ENCODE assay signal across 29 cellular contexts in genomic region chr6:135006386-135006914, GRCh38. TPM values are rescaled to one million over a fixed set of nuclear protein-coding genes. Genes with fewer than 3 reads are reported as not detected.
DNase-seq lines count a peak whose midpoint lies in the region; ATAC-seq, FAIRE-seq and TF ChIP-seq lines count a peak whose summit lies in the region.
"Had no signal": no experiment of that assay in that cellular context is flagged by ENCODE, and none has a peak within 500 bp of the region (broad histone marks: within the 10 kb centered on the region; RNA-seq: fewer than 3 reads in every experiment).

No MANE protein-coding gene starts in this region.

- intact Hi-C loops in mucosa of descending colon (cut with DNase I, micrococcal nuclease), result no loop called here

- 95% methylated on average over 3 of the region's 3 CpGs for WGBS in thymus

- peak; percentile 68 for FAIRE-seq in GM12891 (lab: Jason Lieb, UNC)
- FAIRE-seq: endothelial cell of umbilical vein, islet of Langerhans had no signal

- H3K9me3 ChIP-seq in OCI-LY3 (ENCODE audit: insufficient read depth, low read length) (no peaks in the 10 kb centered on the region), thymus (ENCODE audit: control insufficient read depth) (no peaks in the 10 kb centered on the region), mucosa of descending colon (no peaks in the 10 kb centered on the region)
- H3K9me3 ChIP-seq: breast epithelium, left ventricle myocardium inferior, right lobe of liver, SK-N-SH had no signal

- no peak overlapping the region for H3K27ac ChIP-seq in OCI-LY3 (ENCODE audit: low read length)
- H3K27ac ChIP-seq in thymus (ENCODE audit: low read depth), result peak overlapping the region; percentile 26
- H3K27ac ChIP-seq: breast epithelium, left ventricle myocardium inferior, right lobe of liver had no signal

- no peak overlapping the region for H3K9ac ChIP-seq in OCI-LY3 (ENCODE audit: low read length)
- H3K9ac ChIP-seq: SK-N-SH had no signal

- DNase-seq in GM12891 (ENCODE audit: insufficient read length, low spot score), result no peak
- peak; percentile 18 for DNase-seq in fibroblast of the aortic adventitia (ENCODE audit: low read depth)
- no peak for DNase-seq in NCI-H2196 treated with DMSO at 0.1 percent for 48 hours (lab: John Stamatoyannopoulos, UW; ENCODE audit: unreplicated experiment)
- no peak for DNase-seq in mucosa of descending colon
- DNase-seq: activated B cell treated with CpG ODN at 0.5 μM for 24 hours; activated effector memory CD4-positive, alpha-beta T cell treated with anti-CD3 and anti-CD28 coated beads, Interleukin-2, amount 50 U/mL, for 16 hours; activated naive CD8-positive, alpha-beta T cell treated with anti-CD3 and anti-CD28 coated beads for 36 hours; activated T-cell treated with anti-CD3 and anti-CD28 coated beads, Interleukin-2, amount 50 U/mL, for 24 hours; anterior cingulate cortex; Calu3; H7; KG1; left ventricle myocardium inferior; NCI-H146; NCI-H2171; NCI-H510A treated with DMSO at 0.1 percent for 48 hours; PC-3; posterior cingulate gyrus; right lobe of liver; SK-N-SH; stimulated activated CD4-positive, alpha-beta T cell treated with anti-CD3 and anti-CD28 coated beads, Interleukin-12 subunit alpha, Interleukin-12 subunit beta, amount 100 ng/mL, for 4 hours; stimulated activated CD4-positive, alpha-beta T cell treated with anti-CD3 and anti-CD28 coated beads, Interleukin-4, amount 100 ng/mL, for 1 hour had no signal

- peaks cover 10% of the 10 kb centered on the region for H3K79me2 ChIP-seq in OCI-LY3 (ENCODE audit: low read length)

- TF ChIP-seq CTCF in OCI-LY3 (IDR thresholded peaks at IDR 0.05; ENCODE audit: low read depth, low read length), result no peak
- TF ChIP-seq CTCF in fibroblast of the aortic adventitia (IDR thresholded peaks at IDR 0.05; ENCODE audit: insufficient read depth, low read length), result no peak
- TF ChIP-seq CTCF in mucosa of descending colon (IDR thresholded peaks at IDR 0.05), result no peak

- H3K4me1 ChIP-seq in OCI-LY3 (ENCODE audit: low read length) (peaks cover 65% of the 10 kb centered on the region), thymus (ENCODE audit: control insufficient read depth, insufficient read depth, low read length) (no peaks in the 10 kb centered on the region), mucosa of descending colon (ENCODE audit: low read depth) (peaks cover 9% of the 10 kb centered on the region)
- H3K4me1 ChIP-seq: breast epithelium had no signal

- H2AFZ ChIP-seq in OCI-LY3 (ENCODE audit: low read depth, low read length), result no peak overlapping the region

- H3K4me3 ChIP-seq in OCI-LY3 (ENCODE audit: low read length) (no peak overlapping the region), fibroblast of the aortic adventitia (ENCODE audit: low read depth, low read length) (no peak overlapping the region), thymus (ENCODE audit: low read length) (no peak overlapping the region), mucosa of descending colon (no peak overlapping the region)
- H3K4me3 ChIP-seq: breast epithelium, left ventricle myocardium inferior, right lobe of liver had no signal

- H4K20me1 ChIP-seq in OCI-LY3 (ENCODE audit: insufficient read depth, low read length), result peaks cover 6% of the 10 kb centered on the region; the same call in 1 of the 2 replicates

- H3K4me2 ChIP-seq in OCI-LY3 (ENCODE audit: low read length), result peak overlapping the region; percentile 70
- H3K4me2 ChIP-seq: SK-N-SH had no signal

- no peak for TF ChIP-seq POLR2A in GM12891 (IDR thresholded peaks at IDR 0.05; ENCODE audit: low read depth, low read length)

- H3K27me3 ChIP-seq in OCI-LY3 (ENCODE audit: low read depth, low read length), result no peaks in the 10 kb centered on the region
- no peaks in the 10 kb centered on the region for H3K27me3 ChIP-seq in thymus (ENCODE audit: control insufficient read depth, insufficient read depth)
- H3K27me3 ChIP-seq: breast epithelium, right lobe of liver had no signal

- H3K36me3 ChIP-seq in OCI-LY3 (replicated peaks; ENCODE audit: low read depth, low read length) (peaks cover 5% of the 10 kb centered on the region), thymus (ENCODE audit: control insufficient read depth, insufficient read depth) (no peaks in the 10 kb centered on the region), mucosa of descending colon (ENCODE audit: low read depth) (no peaks in the 10 kb centered on the region)
- H3K36me3 ChIP-seq: breast epithelium, left ventricle myocardium inferior, right lobe of liver had no signal

- ATAC-seq in mucosa of descending colon, result no peak
- ATAC-seq in GM21423 (IDR thresholded peaks at IDR 0.05; ENCODE audit: unreplicated experiment), result no peak
- ATAC-seq: PC-3, right lobe of liver had no signal

TF ChIP-seq in GM12891, 5 proteins besides CTCF, POLR2A, EP300 and RAD21:
- TF ChIP-seq POLR2AphosphoS5 (IDR thresholded peaks at IDR 0.05; ENCODE audit: low read depth, low read length), result no peak
- no peak for TF ChIP-seq PAX5 (IDR thresholded peaks at IDR 0.05; ENCODE audit: insufficient read depth, low read length, severe bottlenecking)
- no peak for TF ChIP-seq SPI1 (IDR thresholded peaks at IDR 0.05; ENCODE audit: low read depth, low read length)
- TF ChIP-seq TAF1 (IDR thresholded peaks at IDR 0.05; ENCODE audit: low read depth, low read length), result no peak
- no peak for TF ChIP-seq POU2F2 (IDR thresholded peaks at IDR 0.05; ENCODE audit: low read depth, low read length)

RNA-seq across cellular contexts. Expression of gene HBS1L, which starts 48.2 kb away (rescaled TPM):
- polyA plus RNA-seq in GM12891 (2012; ENCODE audit: low read depth, missing spikeins), result 50.4 TPM
- 141 and 158 TPM in 2 replicates for total RNA-seq in fibroblast of the aortic adventitia (ENCODE audit: low replicate concordance)
- polyA plus RNA-seq in thymus, result 49.4 TPM
- 10 to 100 TPM; 43.0 to 68.6 (median 51.3) TPM for total RNA-seq in mucosa of descending colon

RNA-seq across cellular contexts. Expression of gene ALDH8A1, which starts 56.5 kb away (rescaled TPM):
- 0.10 TPM for polyA plus RNA-seq in GM12891 (2012; ENCODE audit: low read depth, missing spikeins)
- total RNA-seq in fibroblast of the aortic adventitia (ENCODE audit: low replicate concordance) (0.09 and 0.16 TPM in 2 replicates), mucosa of descending colon (1 to 10 TPM in 1 of 3 donors, under 1 TPM in 2; 0.48 to 2.3 (median 0.75) TPM)
- 9.1 TPM for polyA plus RNA-seq in thymus
- polyA plus RNA-seq: CD14-positive monocyte had no signal
